In the genomic region with DNA sequence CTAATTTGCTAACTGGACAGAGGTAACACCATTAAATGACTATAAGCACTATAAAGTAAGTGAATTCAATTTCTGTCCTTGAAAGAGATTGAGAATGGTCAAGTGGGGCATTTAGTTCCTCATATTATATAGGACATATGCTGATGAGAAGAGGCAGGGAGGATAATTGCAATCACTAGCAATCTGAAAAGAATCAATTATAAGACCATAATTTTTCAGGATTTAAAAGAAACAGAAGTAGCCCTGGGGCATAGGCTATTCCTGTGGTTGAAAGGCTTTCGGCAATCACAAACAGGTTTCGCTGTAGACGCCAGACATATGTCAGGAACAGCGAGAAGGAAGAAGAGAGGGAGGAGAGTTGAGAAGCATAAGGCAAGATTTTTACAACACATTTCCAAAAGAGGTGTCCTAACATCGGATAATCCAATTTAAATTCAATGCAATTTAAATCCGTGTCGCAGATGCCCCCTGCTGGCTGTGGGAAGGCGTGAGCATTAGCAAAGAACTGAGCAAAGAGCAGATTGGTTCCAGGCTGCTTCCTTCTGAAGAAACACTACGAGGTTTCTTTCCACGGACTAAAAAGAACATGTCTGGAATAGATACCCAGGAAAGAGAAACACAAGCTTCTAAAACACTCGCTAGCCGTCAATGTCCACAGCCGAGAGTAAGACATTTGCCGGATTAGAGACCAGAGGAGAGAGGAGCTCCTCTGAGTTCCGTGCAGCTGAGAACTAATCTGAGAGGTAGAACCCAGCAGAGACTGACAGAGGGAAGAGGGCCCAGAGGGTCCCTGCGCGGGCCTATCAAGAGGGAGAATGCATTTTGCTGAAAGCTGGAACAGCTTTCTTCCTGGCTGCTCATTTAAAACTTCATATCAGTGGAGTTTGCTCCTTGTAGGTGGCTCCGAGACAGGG, we compare ENCODE assay signal across 1 cellular context.
A peak's percentile ranks its signal among the peaks of the same experiment; 100 is the strongest.
TF ChIP-seq lines count a peak whose summit lies in the region.

No MANE protein-coding gene starts in this region.

TF ChIP-seq in HepG2, 621 proteins besides CTCF, POLR2A, EP300 and RAD21 (continued from another document):
- TF ChIP-seq, protein P1, sequence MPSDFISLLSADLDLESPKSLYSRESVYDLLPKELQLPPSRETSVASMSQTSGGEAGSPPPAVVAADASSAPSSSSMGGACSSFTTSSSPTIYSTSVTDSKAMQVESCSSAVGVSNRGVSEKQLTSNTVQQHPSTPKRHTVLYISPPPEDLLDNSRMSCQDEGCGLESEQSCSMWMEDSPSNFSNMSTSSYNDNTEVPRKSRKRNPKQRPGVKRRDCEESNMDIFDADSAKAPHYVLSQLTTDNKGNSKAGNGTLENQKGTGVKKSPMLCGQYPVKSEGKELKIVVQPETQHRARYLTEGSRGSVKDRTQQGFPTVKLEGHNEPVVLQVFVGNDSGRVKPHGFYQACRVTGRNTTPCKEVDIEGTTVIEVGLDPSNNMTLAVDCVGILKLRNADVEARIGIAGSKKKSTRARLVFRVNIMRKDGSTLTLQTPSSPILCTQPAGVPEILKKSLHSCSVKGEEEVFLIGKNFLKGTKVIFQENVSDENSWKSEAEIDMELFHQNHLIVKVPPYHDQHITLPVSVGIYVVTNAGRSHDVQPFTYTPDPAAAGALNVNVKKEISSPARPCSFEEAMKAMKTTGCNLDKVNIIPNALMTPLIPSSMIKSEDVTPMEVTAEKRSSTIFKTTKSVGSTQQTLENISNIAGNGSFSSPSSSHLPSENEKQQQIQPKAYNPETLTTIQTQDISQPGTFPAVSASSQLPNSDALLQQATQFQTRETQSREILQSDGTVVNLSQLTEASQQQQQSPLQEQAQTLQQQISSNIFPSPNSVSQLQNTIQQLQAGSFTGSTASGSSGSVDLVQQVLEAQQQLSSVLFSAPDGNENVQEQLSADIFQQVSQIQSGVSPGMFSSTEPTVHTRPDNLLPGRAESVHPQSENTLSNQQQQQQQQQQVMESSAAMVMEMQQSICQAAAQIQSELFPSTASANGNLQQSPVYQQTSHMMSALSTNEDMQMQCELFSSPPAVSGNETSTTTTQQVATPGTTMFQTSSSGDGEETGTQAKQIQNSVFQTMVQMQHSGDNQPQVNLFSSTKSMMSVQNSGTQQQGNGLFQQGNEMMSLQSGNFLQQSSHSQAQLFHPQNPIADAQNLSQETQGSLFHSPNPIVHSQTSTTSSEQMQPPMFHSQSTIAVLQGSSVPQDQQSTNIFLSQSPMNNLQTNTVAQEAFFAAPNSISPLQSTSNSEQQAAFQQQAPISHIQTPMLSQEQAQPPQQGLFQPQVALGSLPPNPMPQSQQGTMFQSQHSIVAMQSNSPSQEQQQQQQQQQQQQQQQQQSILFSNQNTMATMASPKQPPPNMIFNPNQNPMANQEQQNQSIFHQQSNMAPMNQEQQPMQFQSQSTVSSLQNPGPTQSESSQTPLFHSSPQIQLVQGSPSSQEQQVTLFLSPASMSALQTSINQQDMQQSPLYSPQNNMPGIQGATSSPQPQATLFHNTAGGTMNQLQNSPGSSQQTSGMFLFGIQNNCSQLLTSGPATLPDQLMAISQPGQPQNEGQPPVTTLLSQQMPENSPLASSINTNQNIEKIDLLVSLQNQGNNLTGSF (CRISPR knock-in tag; IDR thresholded peaks at IDR 0.05) = no peak
- TF ChIP-seq, protein P2, sequence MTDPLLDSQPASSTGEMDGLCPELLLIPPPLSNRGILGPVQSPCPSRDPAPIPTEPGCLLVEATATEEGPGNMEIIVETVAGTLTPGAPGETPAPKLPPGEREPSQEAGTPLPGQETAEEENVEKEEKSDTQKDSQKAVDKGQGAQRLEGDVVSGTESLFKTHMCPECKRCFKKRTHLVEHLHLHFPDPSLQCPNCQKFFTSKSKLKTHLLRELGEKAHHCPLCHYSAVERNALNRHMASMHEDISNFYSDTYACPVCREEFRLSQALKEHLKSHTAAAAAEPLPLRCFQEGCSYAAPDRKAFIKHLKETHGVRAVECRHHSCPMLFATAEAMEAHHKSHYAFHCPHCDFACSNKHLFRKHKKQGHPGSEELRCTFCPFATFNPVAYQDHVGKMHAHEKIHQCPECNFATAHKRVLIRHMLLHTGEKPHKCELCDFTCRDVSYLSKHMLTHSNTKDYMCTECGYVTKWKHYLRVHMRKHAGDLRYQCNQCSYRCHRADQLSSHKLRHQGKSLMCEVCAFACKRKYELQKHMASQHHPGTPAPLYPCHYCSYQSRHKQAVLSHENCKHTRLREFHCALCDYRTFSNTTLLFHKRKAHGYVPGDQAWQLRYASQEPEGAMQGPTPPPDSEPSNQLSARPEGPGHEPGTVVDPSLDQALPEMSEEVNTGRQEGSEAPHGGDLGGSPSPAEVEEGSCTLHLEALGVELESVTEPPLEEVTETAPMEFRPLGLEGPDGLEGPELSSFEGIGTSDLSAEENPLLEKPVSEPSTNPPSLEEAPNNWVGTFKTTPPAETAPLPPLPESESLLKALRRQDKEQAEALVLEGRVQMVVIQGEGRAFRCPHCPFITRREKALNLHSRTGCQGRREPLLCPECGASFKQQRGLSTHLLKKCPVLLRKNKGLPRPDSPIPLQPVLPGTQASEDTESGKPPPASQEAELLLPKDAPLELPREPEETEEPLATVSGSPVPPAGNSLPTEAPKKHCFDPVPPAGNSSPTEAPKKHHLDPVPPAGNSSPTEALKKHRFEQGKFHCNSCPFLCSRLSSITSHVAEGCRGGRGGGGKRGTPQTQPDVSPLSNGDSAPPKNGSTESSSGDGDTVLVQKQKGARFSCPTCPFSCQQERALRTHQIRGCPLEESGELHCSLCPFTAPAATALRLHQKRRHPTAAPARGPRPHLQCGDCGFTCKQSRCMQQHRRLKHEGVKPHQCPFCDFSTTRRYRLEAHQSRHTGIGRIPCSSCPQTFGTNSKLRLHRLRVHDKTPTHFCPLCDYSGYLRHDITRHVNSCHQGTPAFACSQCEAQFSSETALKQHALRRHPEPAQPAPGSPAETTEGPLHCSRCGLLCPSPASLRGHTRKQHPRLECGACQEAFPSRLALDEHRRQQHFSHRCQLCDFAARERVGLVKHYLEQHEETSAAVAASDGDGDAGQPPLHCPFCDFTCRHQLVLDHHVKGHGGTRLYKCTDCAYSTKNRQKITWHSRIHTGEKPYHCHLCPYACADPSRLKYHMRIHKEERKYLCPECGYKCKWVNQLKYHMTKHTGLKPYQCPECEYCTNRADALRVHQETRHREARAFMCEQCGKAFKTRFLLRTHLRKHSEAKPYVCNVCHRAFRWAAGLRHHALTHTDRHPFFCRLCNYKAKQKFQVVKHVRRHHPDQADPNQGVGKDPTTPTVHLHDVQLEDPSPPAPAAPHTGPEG (CRISPR knock-in tag; IDR thresholded peaks at IDR 0.05) = no peak
- TF ChIP-seq CBX5 (CRISPR knock-in tag; IDR thresholded peaks at IDR 0.05; ENCODE audit: borderline replicate concordance) = no peak
- TF ChIP-seq, protein P3, sequence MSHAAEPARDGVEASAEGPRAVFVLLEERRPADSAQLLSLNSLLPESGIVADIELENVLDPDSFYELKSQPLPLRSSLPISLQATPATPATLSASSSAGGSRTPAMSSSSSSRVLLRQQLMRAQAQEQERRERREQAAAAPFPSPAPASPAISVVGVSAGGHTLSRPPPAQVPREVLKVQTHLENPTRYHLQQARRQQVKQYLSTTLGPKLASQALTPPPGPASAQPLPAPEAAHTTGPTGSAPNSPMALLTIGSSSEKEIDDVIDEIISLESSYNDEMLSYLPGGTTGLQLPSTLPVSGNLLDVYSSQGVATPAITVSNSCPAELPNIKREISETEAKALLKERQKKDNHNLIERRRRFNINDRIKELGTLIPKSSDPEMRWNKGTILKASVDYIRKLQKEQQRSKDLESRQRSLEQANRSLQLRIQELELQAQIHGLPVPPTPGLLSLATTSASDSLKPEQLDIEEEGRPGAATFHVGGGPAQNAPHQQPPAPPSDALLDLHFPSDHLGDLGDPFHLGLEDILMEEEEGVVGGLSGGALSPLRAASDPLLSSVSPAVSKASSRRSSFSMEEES (CRISPR knock-in tag; IDR thresholded peaks at IDR 0.05) = no peak
- TF ChIP-seq STAG1 (CRISPR knock-in tag; IDR thresholded peaks at IDR 0.05) = peak; percentile 77
- no peak for TF ChIP-seq RAD51 (IDR thresholded peaks at IDR 0.05; ENCODE audit: borderline replicate concordance)
- TF ChIP-seq FOXM1 (CRISPR knock-in tag; IDR thresholded peaks at IDR 0.05) = no peak
- no peak for TF ChIP-seq EZH2 (conservative IDR thresholded peaks at IDR 0.05; ENCODE audit: low read depth, low read length)
- no peak for TF ChIP-seq FOXK2 (IDR thresholded peaks at IDR 0.05)
- TF ChIP-seq ZNF766 (CRISPR knock-in tag; IDR thresholded peaks at IDR 0.05; ENCODE audit: borderline replicate concordance) = no peak
- TF ChIP-seq, protein P4, sequence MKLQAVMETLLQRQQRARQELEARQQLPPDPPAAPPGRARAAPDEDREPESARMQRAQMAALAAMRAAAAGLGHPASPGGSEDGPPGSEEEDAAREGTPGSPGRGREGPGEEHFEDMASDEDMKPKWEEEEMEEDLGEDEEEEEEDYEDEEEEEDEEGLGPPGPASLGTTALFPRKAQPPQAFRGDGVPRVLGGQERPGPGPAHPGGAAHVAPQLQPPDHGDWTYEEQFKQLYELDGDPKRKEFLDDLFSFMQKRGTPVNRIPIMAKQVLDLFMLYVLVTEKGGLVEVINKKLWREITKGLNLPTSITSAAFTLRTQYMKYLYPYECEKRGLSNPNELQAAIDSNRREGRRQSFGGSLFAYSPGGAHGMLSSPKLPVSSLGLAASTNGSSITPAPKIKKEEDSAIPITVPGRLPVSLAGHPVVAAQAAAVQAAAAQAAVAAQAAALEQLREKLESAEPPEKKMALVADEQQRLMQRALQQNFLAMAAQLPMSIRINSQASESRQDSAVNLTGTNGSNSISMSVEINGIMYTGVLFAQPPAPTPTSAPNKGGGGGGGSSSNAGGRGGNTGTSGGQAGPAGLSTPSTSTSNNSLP (IDR thresholded peaks at IDR 0.05; ENCODE audit: low read depth, low read length) = 0 out of 2 replicates have a peak, but pooled peaks have one; percentile 17
